ENCODE assay signal across 22 cellular contexts in genomic region chr9:82893549-82893948, GRCh38.
DNase-seq lines count a peak whose midpoint lies in the region; ATAC-seq, FAIRE-seq and TF ChIP-seq lines count a peak whose summit lies in the region.
"Had no signal": no experiment of that assay in that cellular context is flagged by ENCODE, and none has a peak within 500 bp of the region (broad histone marks: within the 10 kb centered on the region; RNA-seq: fewer than 3 reads in every experiment).

No MANE protein-coding gene starts in this region.

- no peak for ATAC-seq in GM23338
- no peak for ATAC-seq in activated T-helper 17 cell treated with anti-CD3 and anti-CD28 coated beads, Interleukin-2, amount 50 U/mL, for 72 hours (replicated peaks)
- ATAC-seq: CD8-positive, alpha-beta T cell; GM12878 had no signal

- no peaks in the 10 kb centered on the region; the same call in 1 of the 2 replicates for H3K23me2 ChIP-seq in H1 (ENCODE audit: low read depth, low read length)

- H3K4me3 ChIP-seq in GM23338 (no peak overlapping the region), H1 (ENCODE audit: extremely low read depth in 1 of 4, insufficient read depth in 2 of 4, low read depth in 3 of 4, low read length in 4 of 4) (no peak overlapping the region)
- H3K4me3 ChIP-seq: BLaER1, GM12878, GM23248, HAP-1 had no signal

- no peak overlapping the region for H3K23ac ChIP-seq in H1 (ENCODE audit: insufficient read length)

- FAIRE-seq in H1 (lab: Jason Lieb, UNC), result no peak
- FAIRE-seq: A204.1, GM12878, GM19239, H54 had no signal

- no peaks in the 10 kb centered on the region for H4K20me1 ChIP-seq in GM23338 (replicated peaks; ENCODE audit: insufficient read depth)
- H4K20me1 ChIP-seq in H1 (replicated peaks in 1 of 2; ENCODE audit: control insufficient read depth in 1 of 2, insufficient read depth in 2 of 2, low read length in 2 of 2), result no peaks in the 10 kb centered on the region
- H4K20me1 ChIP-seq: BLaER1 had no signal

- TF ChIP-seq RAD21 in H1 (IDR thresholded peaks at IDR 0.05 in 1 of 2, conservative IDR thresholded peaks at IDR 0.05 in 1 of 2; ENCODE audit: low read depth in 2 of 2, low read length in 2 of 2), result no peak

- 0 out of 4 replicates have a peak, but pooled peaks cover 0 to 3% of the 10 kb centered on the region in 2 experiments for H3K9me3 ChIP-seq in H1 (ENCODE audit: insufficient read depth in 2 of 2, low read depth in 1 of 2, low read length in 1 of 2)
- H3K9me3 ChIP-seq: BLaER1, Caco-2, HAP-1 had no signal

- no peak overlapping the region for H2AK5ac ChIP-seq in H1 (ENCODE audit: low read depth, low read length)

- no peaks in the 10 kb centered on the region for H3K27me3 Mint-ChIP-seq in GM23338 (ENCODE audit: insufficient read depth, low read depth, poor library complexity)
- no peaks in the 10 kb centered on the region for H3K27me3 Mint-ChIP-seq in activated T-helper 17 cell treated with anti-CD3 and anti-CD28 coated beads, Interleukin-2, amount 50 U/mL, for 72 hours
- H3K27me3 Mint-ChIP-seq: B cell; CD4-positive, CD25-positive, alpha-beta regulatory T cell had no signal

- peaks cover 11% of the 10 kb centered on the region for H3K4me1 Mint-ChIP-seq in GM23338
- no peaks in the 10 kb centered on the region for H3K4me1 Mint-ChIP-seq in activated T-helper 17 cell treated with anti-CD3 and anti-CD28 coated beads, Interleukin-2, amount 50 U/mL, for 72 hours
- H3K4me1 Mint-ChIP-seq: B cell; CD4-positive, CD25-positive, alpha-beta regulatory T cell had no signal

- CTCF ChIA-PET in H1 (lab: Charles Lee; ENCODE audit: partially characterized antibody), result no interaction called here

- TF ChIP-seq POLR2A in H1 (IDR thresholded peaks at IDR 0.05; ENCODE audit: control extremely low read depth in 1 of 2, low read depth in 2 of 2, low read length in 2 of 2), result no peak

- no peak overlapping the region for H3K4ac ChIP-seq in H1 (replicated peaks; ENCODE audit: insufficient read length, low read depth, low read length)

- peaks cover 17% of the 10 kb centered on the region; the same call in 2 of the 3 replicates for H3K36me3 Mint-ChIP-seq in GM23338 (ENCODE audit: low read depth)
- H3K36me3 Mint-ChIP-seq in activated T-helper 17 cell treated with anti-CD3 and anti-CD28 coated beads, Interleukin-2, amount 50 U/mL, for 72 hours (ENCODE audit: low read depth), result no peaks in the 10 kb centered on the region
- H3K36me3 Mint-ChIP-seq: CD4-positive, CD25-positive, alpha-beta regulatory T cell; CD8-positive, alpha-beta T cell had no signal

- H3K36me3 ChIP-seq in GM23338 (ENCODE audit: insufficient read depth) (no peaks in the 10 kb centered on the region; the same call in none of the 2 replicates), H1 (ENCODE audit: control insufficient read depth in 2 of 4, insufficient read depth in 4 of 4, low read length in 3 of 4) (peaks cover 0 to 21% (median 0%) of the 10 kb centered on the region in 4 experiments; a peak in 4 of 8 replicates)
- H3K36me3 ChIP-seq: BLaER1, HAP-1 had no signal

- H3K4me2 ChIP-seq in GM23338 (no peak overlapping the region), H1 (ENCODE audit: insufficient read depth in 1 of 2, low read depth in 2 of 2, low read length in 2 of 2) (no peak overlapping the region; a peak in 1 of 4 replicates)
- H3K4me2 ChIP-seq: BLaER1 had no signal

- H3K9me3 Mint-ChIP-seq in GM23338, result peaks cover 10% of the 10 kb centered on the region; the same call in 2 of the 3 replicates
- H3K9me3 Mint-ChIP-seq in activated T-helper 17 cell treated with anti-CD3 and anti-CD28 coated beads, Interleukin-2, amount 50 U/mL, for 72 hours, result peaks cover 10% of the 10 kb centered on the region
- H3K9me3 Mint-ChIP-seq: CD8-positive, alpha-beta T cell had no signal

- no peak overlapping the region for H3K56ac ChIP-seq in H1 (replicated peaks; ENCODE audit: insufficient read length, low read depth, low read length)

- no peak overlapping the region for H3K18ac ChIP-seq in H1 (ENCODE audit: extremely low read depth, low read length)

- H2BK120ac ChIP-seq in H1 (replicated peaks; ENCODE audit: low read depth, low read length), result no peak overlapping the region

- peak overlapping the region; percentile 63; the same call in 1 of the 2 replicates for H2BK5ac ChIP-seq in H1 (ENCODE audit: low read depth, low read length)

- H3K27me3 ChIP-seq in GM23338 (ENCODE audit: insufficient read depth) (no peaks in the 10 kb centered on the region), H1 (replicated peaks in 1 of 4; ENCODE audit: control insufficient read depth in 3 of 4, extremely low read depth in 1 of 4, insufficient read depth in 3 of 4, low read length in 3 of 4) (no peaks in the 10 kb centered on the region)
- H3K27me3 ChIP-seq: BLaER1 had no signal

- no peak for TF ChIP-seq EP300 in H1 (IDR thresholded peaks at IDR 0.05; ENCODE audit: borderline replicate concordance in 1 of 2, low read depth in 2 of 2, low read length in 2 of 2)

- peak overlapping the region; percentile 34 for H4K5ac ChIP-seq in H1 (ENCODE audit: insufficient read length, low read depth, low read length)

- H3K27ac Mint-ChIP-seq in GM23338, result no peak overlapping the region
- no peak overlapping the region for H3K27ac Mint-ChIP-seq in activated T-helper 17 cell treated with anti-CD3 and anti-CD28 coated beads, Interleukin-2, amount 50 U/mL, for 72 hours
- H3K27ac Mint-ChIP-seq: B cell; CD4-positive, CD25-positive, alpha-beta regulatory T cell; CD8-positive, alpha-beta T cell had no signal

- no peaks in the 10 kb centered on the region for H3K79me2 ChIP-seq in GM23338 (replicated peaks; ENCODE audit: insufficient read depth)
- no peaks in the 10 kb centered on the region for H3K79me2 ChIP-seq in H1 (ENCODE audit: control insufficient read depth in 1 of 2, insufficient read depth in 2 of 2, low read length in 2 of 2)

- no peak overlapping the region for H2BK12ac ChIP-seq in H1 (ENCODE audit: low read depth, low read length)

- H3K79me1 ChIP-seq in H1 (ENCODE audit: low read depth, low read length), result no peaks in the 10 kb centered on the region; the same call in 1 of the 2 replicates

- no peak overlapping the region for H2BK20ac ChIP-seq in H1 (ENCODE audit: low read length)

- H3K4me1 ChIP-seq in GM23338 (ENCODE audit: insufficient read depth) (peaks cover 32% of the 10 kb centered on the region), H1 (replicated peaks in 1 of 4; ENCODE audit: control insufficient read depth in 3 of 4, insufficient read depth in 4 of 4, low read length in 3 of 4) (peaks cover 0 to 8% (median 1%) of the 10 kb centered on the region in 4 experiments; a peak in 2 of 7 replicates)
- H3K4me1 ChIP-seq: Caco-2 had no signal

- H2AFZ ChIP-seq in GM23338 (no peak overlapping the region), H1 (ENCODE audit: low read length) (no peak overlapping the region)
- H2AFZ ChIP-seq: GM23248 had no signal

- no peak overlapping the region for H3K14ac ChIP-seq in H1 (ENCODE audit: insufficient read length)

- H4K8ac ChIP-seq in H1 (ENCODE audit: extremely low read depth, insufficient read depth, low read length), result no peak overlapping the region

- H3K9ac ChIP-seq in H1 (replicated peaks in 1 of 4; ENCODE audit: extremely low read depth in 1 of 4, low read depth in 3 of 4, low read length in 3 of 4), result no peak overlapping the region
- H3K9ac ChIP-seq: BLaER1, GM23248 had no signal

- DNase-seq in GM23338 (ENCODE audit: low spot score) (no peak), NCI-H526 (lab: John Stamatoyannopoulos, UW) (peak; percentile 15 to 18), H1 (ENCODE audit: low read depth in 1 of 2, low spot score in 2 of 2) (no peak), NCI-H2081 (lab: John Stamatoyannopoulos, UW) (no peak), T-helper 1 cell (no peak)
- DNase-seq: Caco-2; CD4-positive, CD25-positive, alpha-beta regulatory T cell; CD8-positive, alpha-beta T cell; DMS79; EL; GDM1; GM23248 had no signal

- H3K4me3 Mint-ChIP-seq in GM23338, result no peak overlapping the region
- H3K4me3 Mint-ChIP-seq in activated T-helper 17 cell treated with anti-CD3 and anti-CD28 coated beads, Interleukin-2, amount 50 U/mL, for 72 hours, result no peak overlapping the region
- H3K4me3 Mint-ChIP-seq: B cell; CD4-positive, CD25-positive, alpha-beta regulatory T cell; CD8-positive, alpha-beta T cell had no signal

- POLR2A ChIA-PET in H1 (lab: Charles Lee; ENCODE audit: partially characterized antibody), result interaction anchor here (1.2 kb wide), 1 partner anchor 42 kb away, joined by 3 read pairs; no protein-coding TSS in a partner anchor

- peaks cover 50% of the 10 kb centered on the region for H3K9me2 ChIP-seq in GM23338 (ENCODE audit: insufficient read depth)

- 0 out of 2 replicates have a peak, but pooled peaks cover 3% of the 10 kb centered on the region for H3F3A ChIP-seq in GM23338 (replicated peaks; ENCODE audit: low read depth)

- TF ChIP-seq CTCF in GM23338 (conservative IDR thresholded peaks at IDR 0.05; ENCODE audit: low read depth in 2 of 2), result no peak
- TF ChIP-seq CTCF in H1 (IDR thresholded peaks at IDR 0.05; ENCODE audit: control extremely low read depth in 1 of 3, insufficient read depth in 1 of 3, low read depth in 1 of 3, low read length in 3 of 3), result no peak

- no peak overlapping the region for H4K91ac ChIP-seq in H1 (replicated peaks; ENCODE audit: insufficient read length, low read length)

- H3K27ac ChIP-seq in GM23338 (ENCODE audit: low read depth) (peak overlapping the region; percentile 67), H1 (ENCODE audit: low read depth, low read length) (no peak overlapping the region)
- H3K27ac ChIP-seq: 22Rv1, BLaER1, C4-2B, GM23248 had no signal

- H2BK15ac ChIP-seq in H1 (ENCODE audit: low read length), result no peak overlapping the region

TF ChIP-seq in GM23338, 12 proteins besides CTCF, POLR2A, EP300 and RAD21 (continues in another document):
- TF ChIP-seq ZNF331 (CRISPR knock-in tag; IDR thresholded peaks at IDR 0.05; ENCODE audit: low read depth) (no peak), EZH2 (IDR thresholded peaks at IDR 0.05; ENCODE audit: low read depth, unreplicated experiment) (no peak), JUNB (IDR thresholded peaks at IDR 0.05; ENCODE audit: unreplicated experiment) (no peak)

TF ChIP-seq in H1, 55 proteins besides CTCF, POLR2A, EP300 and RAD21:
- TF ChIP-seq RXRA (IDR thresholded peaks at IDR 0.05; ENCODE audit: insufficient read depth, low read depth, low read length) (no peak), POU5F1 (IDR thresholded peaks at IDR 0.05; ENCODE audit: low read depth, low read length) (no peak), SIRT6 (IDR thresholded peaks at IDR 0.05; ENCODE audit: low read length) (no peak), SP1 (IDR thresholded peaks at IDR 0.05; ENCODE audit: low read depth, low read length) (no peak), EZH2 (IDR thresholded peaks at IDR 0.05; ENCODE audit: low read depth, low read length, severe bottlenecking) (no peak), KDM1A (IDR thresholded peaks at IDR 0.05; ENCODE audit: borderline replicate concordance, low read length) (no peak), FOSL1 (IDR thresholded peaks at IDR 0.05; ENCODE audit: insufficient read depth, low read depth, low read length) (no peak), CBX5 (IDR thresholded peaks at IDR 0.05; ENCODE audit: low read depth, low read length) (no peak), PHF8 (conservative IDR thresholded peaks at IDR 0.05; ENCODE audit: low read depth, low read length) (no peak), RNF2 (IDR thresholded peaks at IDR 0.05; ENCODE audit: borderline replicate concordance, low read depth, low read length, missing control alignments, poor library complexity, severe bottlenecking) (no peak), SUZ12 (IDR thresholded peaks at IDR 0.05; ENCODE audit: low read length) (no peak)

Comparison
In these comparisons a context has a peak if more than half of its experiments do, and no peak if none do; other contexts are left out.
1. DNase-seq: peak in NCI-H526 (2 of 2); none in GM23338 (single experiment), H1 (0 of 2), NCI-H2081 (0 of 2) and T-helper 1 cell (0 of 5).